ENCODE assay signal across 19 cellular contexts in the genomic region with DNA sequence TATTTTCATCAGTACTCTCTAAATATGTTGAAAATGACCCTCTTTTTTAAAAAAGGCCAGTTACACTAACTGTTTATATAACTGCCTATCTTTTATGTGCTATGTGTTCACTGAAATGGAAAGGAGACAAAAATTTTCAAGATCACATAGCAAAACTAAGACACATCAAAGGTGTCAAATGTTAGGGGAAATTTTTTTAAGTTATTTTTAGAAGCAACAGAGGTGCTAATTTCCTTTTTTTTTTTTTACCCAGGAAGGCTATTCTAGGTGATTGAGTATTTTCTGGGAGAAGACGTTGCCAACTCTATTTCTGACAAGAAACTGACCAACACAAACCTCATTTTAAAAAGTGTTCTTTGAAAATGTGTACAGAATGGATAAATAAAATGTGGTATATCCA. TPM values are rescaled to one million over a fixed set of nuclear protein-coding genes. Genes with fewer than 3 reads are reported as not detected.
A peak's percentile ranks its signal among the peaks of the same experiment; 100 is the strongest.
DNase-seq lines count a peak whose midpoint lies in the region; ATAC-seq and TF ChIP-seq lines count a peak whose summit lies in the region.
"Had no signal": no experiment of that assay in that cellular context is flagged by ENCODE, and none has a peak within 500 bp of the region (broad histone marks: within the 10 kb centered on the region; RNA-seq: fewer than 3 reads in every experiment).

No MANE protein-coding gene starts in this region.

- H3K4me3 ChIP-seq in OCI-LY3 (ENCODE audit: low read length) (peak overlapping the region; percentile 7; the same call in 1 of the 2 replicates), transverse colon (no peak overlapping the region)
- H3K4me3 ChIP-seq: mucosa of descending colon, stomach, vagina had no signal

- TF ChIP-seq EP300 in transverse colon (IDR thresholded peaks at IDR 0.05; ENCODE audit: low read depth), result no peak

- peak; percentile 32 for ATAC-seq in effector memory CD8-positive, alpha-beta T cell (replicated peaks)
- no peak for ATAC-seq in GM21360 (IDR thresholded peaks at IDR 0.05; ENCODE audit: unreplicated experiment)
- ATAC-seq: mucosa of descending colon had no signal

- no peaks in the 10 kb centered on the region for H3K27me3 ChIP-seq in OCI-LY3 (ENCODE audit: low read depth, low read length)
- no peaks in the 10 kb centered on the region for H3K27me3 ChIP-seq in transverse colon
- H3K27me3 ChIP-seq: brain microvascular endothelial cell, stomach, vagina had no signal

- no peaks in the 10 kb centered on the region for H3K27me3 Mint-ChIP-seq in activated naive CD4-positive, alpha-beta T cell treated with anti-CD3 and anti-CD28 coated beads, Interleukin-2, amount 50 U/mL, for 24 hours
- H3K27me3 Mint-ChIP-seq in effector memory CD8-positive, alpha-beta T cell, result no peaks in the 10 kb centered on the region

- peaks cover 100% of the 10 kb centered on the region for H3K79me2 ChIP-seq in OCI-LY3 (ENCODE audit: low read length)

- H3K9ac ChIP-seq in OCI-LY3 (ENCODE audit: low read length), result no peak overlapping the region

- H3K27ac Mint-ChIP-seq in activated naive CD4-positive, alpha-beta T cell treated with anti-CD3 and anti-CD28 coated beads, Interleukin-2, amount 50 U/mL, for 24 hours, result peak overlapping the region; percentile 93
- peak overlapping the region; percentile 59 to 86 for H3K27ac Mint-ChIP-seq in effector memory CD8-positive, alpha-beta T cell

- H3K4me1 ChIP-seq in OCI-LY3 (ENCODE audit: low read length) (peaks cover 70% of the 10 kb centered on the region), transverse colon (peaks cover 53 to 100% (median 74%) of the 10 kb centered on the region in 4 donors)

- peaks cover 100% of the 10 kb centered on the region for H3K4me1 Mint-ChIP-seq in activated naive CD4-positive, alpha-beta T cell treated with anti-CD3 and anti-CD28 coated beads, Interleukin-2, amount 50 U/mL, for 24 hours
- H3K4me1 Mint-ChIP-seq in effector memory CD8-positive, alpha-beta T cell (ENCODE audit: low read depth in 2 of 2), result peaks cover 58 to 98% of the 10 kb centered on the region in 2 donors

- H3K36me3 Mint-ChIP-seq in activated naive CD4-positive, alpha-beta T cell treated with anti-CD3 and anti-CD28 coated beads, Interleukin-2, amount 50 U/mL, for 24 hours, result peaks cover 15% of the 10 kb centered on the region
- H3K36me3 Mint-ChIP-seq in effector memory CD8-positive, alpha-beta T cell (ENCODE audit: insufficient read depth), result peaks cover 45% of the 10 kb centered on the region

- no peaks in the 10 kb centered on the region for H3K9me3 Mint-ChIP-seq in activated naive CD4-positive, alpha-beta T cell treated with anti-CD3 and anti-CD28 coated beads, Interleukin-2, amount 50 U/mL, for 24 hours
- H3K9me3 Mint-ChIP-seq in effector memory CD8-positive, alpha-beta T cell, result no peaks in the 10 kb centered on the region

- TF ChIP-seq POLR2A in transverse colon (IDR thresholded peaks at IDR 0.05), result no peak

- no peak for DNase-seq in activated naive CD4-positive, alpha-beta T cell treated with anti-CD3 and anti-CD28 coated beads, Interleukin-2, amount 50 U/mL, for 16 hours
- DNase-seq in effector memory CD8-positive, alpha-beta T cell, result no peak
- DNase-seq in transverse colon (no peak), NCI-H2227 treated with DMSO at 0.1 percent for 48 hours (lab: John Stamatoyannopoulos, UW) (no peak)
- DNase-seq in stimulated activated CD4-positive, alpha-beta T cell treated with anti-CD3 and anti-CD28 coated beads, Interleukin-1b, Interleukin-23, amount 100 ng/mL, for 48 hours, result no peak
- DNase-seq: activated CD4-positive, alpha-beta T cell treated with anti-CD3 and anti-CD28 coated beads, Interleukin-2, amount 50 U/mL, for 1 hour; activated effector memory CD4-positive, alpha-beta T cell treated with anti-CD3 and anti-CD28 coated beads, Interleukin-2, amount 50 U/mL, for 16 hours; brain microvascular endothelial cell; DMS153; hippocampal formation; KBM-7; mucosa of descending colon; NCI-H1417 treated with DMSO at 0.1 percent for 48 hours; NK-92 treated with Interleukin-12 subunit alpha and Interleukin-12 subunit beta, amount 100 ng/mL, for 24 hours; stomach had no signal

- no peak for TF ChIP-seq CTCF in OCI-LY3 (IDR thresholded peaks at IDR 0.05; ENCODE audit: low read depth, low read length)
- TF ChIP-seq CTCF in transverse colon (IDR thresholded peaks at IDR 0.05), result no peak

- H3K4me2 ChIP-seq in OCI-LY3 (ENCODE audit: low read length), result peak overlapping the region; percentile 48

- 40 to 43% methylated on average over 1 of the region's 1 CpG for WGBS in transverse colon (ENCODE audit: low coverage in 1 of 2), 2 donors

- peaks cover 16% of the 10 kb centered on the region for H3K36me3 ChIP-seq in OCI-LY3 (replicated peaks; ENCODE audit: low read depth, low read length)
- H3K36me3 ChIP-seq in transverse colon, result no peaks in the 10 kb centered on the region
- H3K36me3 ChIP-seq: brain microvascular endothelial cell, stomach, vagina had no signal

- H3K4me3 Mint-ChIP-seq in activated naive CD4-positive, alpha-beta T cell treated with anti-CD3 and anti-CD28 coated beads, Interleukin-2, amount 50 U/mL, for 24 hours, result peak overlapping the region; percentile 76
- H3K4me3 Mint-ChIP-seq in effector memory CD8-positive, alpha-beta T cell, result peak overlapping the region; percentile 61 to 68

- no peak overlapping the region for H2AFZ ChIP-seq in OCI-LY3 (ENCODE audit: low read depth, low read length)

- no peak overlapping the region for H3K27ac ChIP-seq in OCI-LY3 (ENCODE audit: low read length)
- peak overlapping the region; percentile 71 to 82 (median 78) for H3K27ac ChIP-seq in transverse colon
- H3K27ac ChIP-seq: brain microvascular endothelial cell, stomach, vagina had no signal

- H4K20me1 ChIP-seq in OCI-LY3 (ENCODE audit: insufficient read depth, low read length), result peaks cover 94% of the 10 kb centered on the region

- H3K9me3 ChIP-seq in OCI-LY3 (ENCODE audit: insufficient read depth, low read length), result no peaks in the 10 kb centered on the region
- H3K9me3 ChIP-seq in transverse colon, result no peaks in the 10 kb centered on the region
- H3K9me3 ChIP-seq: mucosa of descending colon, stomach, vagina had no signal

- intact Hi-C loops in transverse colon (cut with DNase I; ENCODE audit: low total_unique reads), result no loop called here

- in situ Hi-C loops in transverse colon (cut with MboI; ENCODE audit: low pct_ligation_motif_present in 1 of 4, low pct_unique_long_range_greater_than_20kb in 1 of 4, low sequenced_read_pairs in 3 of 4), result no loop called here

RNA-seq across cellular contexts. Expression of gene ELF1, which starts 45.7 kb away (rescaled TPM):
- 100 to 1,000 TPM in 3 of 4 donors, 10 to 100 TPM in 1; 38.0 to 123 (median 105) TPM for total RNA-seq in transverse colon
